In genomic region chr13:30667014-30667413, GRCh38 we compare ENCODE assay signal across 25 cellular contexts.
"Had no signal": no experiment of that assay in that cellular context is flagged by ENCODE, and none has a peak within 500 bp of the region (broad histone marks: within the 10 kb centered on the region; RNA-seq: fewer than 3 reads in every experiment).

No MANE protein-coding gene starts in this region.

- H3K4me1 ChIP-seq: left ventricle myocardium inferior, neural progenitor cell, parathyroid adenoma, psoas muscle, suprapubic skin, tibial artery, uterus had no signal

- H3K27ac Mint-ChIP-seq: mesothelial cell of epicardium; natural killer cell; nephron progenitor cell; neural progenitor cell; stimulated activated naive CD8-positive, alpha-beta T cell treated with anti-CD3 and anti-CD28 coated beads, Interleukin-15, Interleukin-2, amounts not matched to agents 100 ng/mL and 50 ng/mL, for 24 hours; type B pancreatic cell had no signal

- H3K27me3 ChIP-seq: neural progenitor cell, neutrophil, suprapubic skin, tibial artery, uterus had no signal

- H3K4me2 ChIP-seq: neural progenitor cell had no signal

- H3K9me3 ChIP-seq: left ventricle myocardium inferior, neutrophil, psoas muscle, suprapubic skin, thoracic aorta, tibial artery, uterus had no signal

- H3K9ac ChIP-seq: neural progenitor cell, parathyroid adenoma had no signal

- H3K36me3 ChIP-seq: left ventricle myocardium inferior, neural progenitor cell, neutrophil, suprapubic skin, thoracic aorta, tibial artery, uterus had no signal

- H3K4me3 Mint-ChIP-seq: mesothelial cell of epicardium; natural killer cell; nephron progenitor cell; neural progenitor cell; stimulated activated naive CD8-positive, alpha-beta T cell treated with anti-CD3 and anti-CD28 coated beads, Interleukin-15, Interleukin-2, amounts not matched to agents 100 ng/mL and 50 ng/mL, for 24 hours; type B pancreatic cell had no signal

- H3K36me3 Mint-ChIP-seq: mesothelial cell of epicardium, naive B cell, natural killer cell, neural progenitor cell had no signal

- H3K9me3 Mint-ChIP-seq: mesothelial cell of epicardium; natural killer cell; nephron progenitor cell; stimulated activated naive CD8-positive, alpha-beta T cell treated with anti-CD3 and anti-CD28 coated beads, Interleukin-15, Interleukin-2, amounts not matched to agents 100 ng/mL and 50 ng/mL, for 24 hours; type B pancreatic cell had no signal

- DNase-seq: left ventricle myocardium inferior; mesendoderm; naive B cell; natural killer cell; nephron progenitor cell; occipital lobe; psoas muscle; stimulated activated CD4-positive, alpha-beta T cell treated with anti-CD3 and anti-CD28 coated beads, Interleukin-12 subunit alpha, Interleukin-12 subunit beta, amount 100 ng/mL, for 4 hours; stimulated activated CD4-positive, alpha-beta T cell treated with anti-CD3 and anti-CD28 coated beads, Interleukin-15, amount 100 ng/mL, for 24 hours; stimulated activated CD4-positive, alpha-beta T cell treated with anti-CD3 and anti-CD28 coated beads, Interleukin-2, amount 100 ng/mL, for 24 hours; stimulated activated CD4-positive, alpha-beta T cell treated with anti-CD3 and anti-CD28 coated beads, Interleukin-4, amount 100 ng/mL, for 1 hour; stimulated activated naive CD4-positive, alpha-beta T cell; tibial artery; uterus had no signal

- H3K4me1 Mint-ChIP-seq: mesothelial cell of epicardium, nephron progenitor cell, neural progenitor cell had no signal

- H2AFZ ChIP-seq: parathyroid adenoma had no signal

- H3K27me3 Mint-ChIP-seq: naive B cell; stimulated activated naive CD8-positive, alpha-beta T cell treated with anti-CD3 and anti-CD28 coated beads, Interleukin-15, Interleukin-2, amounts not matched to agents 100 ng/mL and 50 ng/mL, for 24 hours had no signal

- H3K27ac ChIP-seq: left ventricle myocardium inferior, neural progenitor cell, neutrophil, parathyroid adenoma, psoas muscle, skin epidermis, suprapubic skin, thoracic aorta, tibial artery, uterus had no signal

- H3K79me2 ChIP-seq: parathyroid adenoma had no signal

- ATAC-seq: natural killer cell, psoas muscle, sciatic nerve had no signal

- H3K4me3 ChIP-seq: left ventricle myocardium inferior, lung, neural progenitor cell, psoas muscle, skin epidermis, suprapubic skin, thoracic aorta, tibial artery, uterus had no signal
